ENCODE assay signal across 17 cellular contexts in the genomic region with DNA sequence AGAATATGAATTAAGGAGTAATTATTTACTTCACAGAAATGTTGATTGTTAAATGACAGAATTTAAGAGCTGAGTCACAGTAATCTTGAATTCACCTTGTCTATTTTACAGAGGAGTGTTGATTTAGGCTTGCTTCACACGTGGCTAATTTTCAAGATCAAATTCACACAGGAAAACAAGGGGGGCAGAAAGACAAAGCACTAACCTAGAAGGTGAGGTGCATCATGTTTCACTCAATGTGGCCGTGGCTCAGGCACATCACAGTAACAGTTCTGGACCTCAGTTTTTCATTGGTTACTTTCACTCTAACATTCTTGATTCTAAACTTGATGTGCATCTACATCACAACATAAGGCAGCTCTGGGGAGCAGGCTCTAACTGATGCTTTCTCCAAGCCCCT.
"Had no signal": no experiment of that assay in that cellular context is flagged by ENCODE, and none has a peak within 500 bp of the region (broad histone marks: within the 10 kb centered on the region; RNA-seq: fewer than 3 reads in every experiment).

No MANE protein-coding gene starts in this region.

- H3K27me3 ChIP-seq: body of pancreas, ovary, right atrium auricular region, spleen, upper lobe of right lung had no signal

- DNase-seq: activated gamma-delta T cell treated with Interleukin-2 at 50 U/mL for 16 hours; activated T-cell treated with anti-CD3 and anti-CD28 coated beads, Interleukin-2, amount 50 U/mL, for 1 hour; anterior cingulate cortex; body of pancreas; kidney glomerular epithelial cell; left ventricle myocardium inferior; mammary epithelial cell; naive thymus-derived CD8-positive, alpha-beta T cell; ovary; spleen; stimulated activated CD4-positive, alpha-beta T cell treated with anti-CD3 and anti-CD28 coated beads, Interleukin-4, amount 100 ng/mL, for 1 hour; stimulated activated naive CD8-positive, alpha-beta T cell treated with anti-CD3 and anti-CD28 coated beads, Interleukin-15, Interleukin-2, amounts not matched to agents 100 U/mL and 50 U/mL, for 24 hours; T-helper 9 cell; upper lobe of right lung had no signal

- H3K4me3 ChIP-seq: body of pancreas, left ventricle myocardium inferior, ovary, prostate gland, right atrium auricular region, spleen, upper lobe of right lung had no signal

- H3K4me1 ChIP-seq: body of pancreas, left ventricle myocardium inferior, prostate gland, right atrium auricular region, upper lobe of right lung had no signal

- ATAC-seq: body of pancreas; naive thymus-derived CD8-positive, alpha-beta T cell; stimulated activated naive CD8-positive, alpha-beta T cell treated with anti-CD3 and anti-CD28 coated beads, Interleukin-15, Interleukin-2, amounts not matched to agents 100 U/mL and 50 U/mL, for 24 hours; upper lobe of right lung; WTC11 had no signal

- H3K9me3 ChIP-seq: body of pancreas, ovary, prostate gland, upper lobe of right lung had no signal

- H3K27ac ChIP-seq: body of pancreas, left ventricle myocardium inferior, ovary, prostate gland, right atrium auricular region, spleen, upper lobe of right lung had no signal

- H3K36me3 ChIP-seq: left ventricle myocardium inferior, ovary, prostate gland, right atrium auricular region, spleen, upper lobe of right lung had no signal
